8 cellular contexts compared by ENCODE assay signal in genomic region chr10:13162013-13162364, GRCh38. TPM values are rescaled to one million over a fixed set of nuclear protein-coding genes. Genes with fewer than 3 reads are reported as not detected.
DNase-seq lines count a peak whose midpoint lies in the region; ATAC-seq, FAIRE-seq and TF ChIP-seq lines count a peak whose summit lies in the region.

No MANE protein-coding gene starts in this region.

- peak overlapping the region; percentile 46 for H3K9ac ChIP-seq in fibroblast of lung (ENCODE audit: insufficient read depth, low read length)

- H3K27ac ChIP-seq in Peyer's patch, result no peak overlapping the region
- peak overlapping the region; percentile 62 for H3K27ac ChIP-seq in fibroblast of lung (ENCODE audit: insufficient read depth, low read length)
- H3K27ac ChIP-seq in aorta (ENCODE audit: low read depth in 1 of 2, low read length in 2 of 2), result no peak overlapping the region

- intact Hi-C loops in aorta (cut with DNase I), result loop anchor here in 1 of 2 donors (10.0 kb wide), 1 partner anchor 113 kb away; no protein-coding TSS in a partner anchor

- 4 to 5% methylated on average over 12 of the region's 12 CpGs for WGBS in aorta, 2 donors

- peaks cover 30% of the 10 kb centered on the region for H3K4me1 Mint-ChIP-seq in T-helper 1 cell treated with Interleukin-12 subunit alpha and Interleukin-12 subunit beta and Interleukin-4 antibody, amounts not matched to agents 30 μg/mL and 1 μg/mL, for 36 hours (ENCODE audit: low read depth)

- no peak for FAIRE-seq in RCC 7860 (lab: Jason Lieb, UNC)

- DNase-seq in T-helper 1 cell, result no peak
- DNase-seq in Peyer's patch, result no peak
- DNase-seq in fibroblast of lung (ENCODE audit: low read depth in 2 of 2), result peak in 1 of 2 donors; percentile 15
- peak; percentile 43 for DNase-seq in stimulated activated CD8-positive, alpha-beta memory T cell treated with anti-CD3 and anti-CD28 coated beads, Interleukin-4, amount 100 ng/mL, for 48 hours
- no peak for DNase-seq in RCC 7860 (ENCODE audit: low spot score)
- no peak for DNase-seq in aorta

- ATAC-seq in HG03521 (IDR thresholded peaks at IDR 0.05; ENCODE audit: unreplicated experiment), result no peak
- no peak for ATAC-seq in aorta (ENCODE audit: low FRiP score)

- no peak for TF ChIP-seq POLR2A in Peyer's patch (IDR thresholded peaks at IDR 0.05)

- peaks cover 0 to 14% (median 4%) of the 10 kb centered on the region in 4 donors for H3K4me1 ChIP-seq in Peyer's patch
- peaks cover 5% of the 10 kb centered on the region for H3K4me1 ChIP-seq in fibroblast of lung (ENCODE audit: control insufficient read depth, extremely low read depth, insufficient read depth, low read length)
- H3K4me1 ChIP-seq in aorta (ENCODE audit: control insufficient read depth in 1 of 2, insufficient read depth in 2 of 2, low read length in 2 of 2), result no peaks in the 10 kb centered on the region

- H3K27me3 Mint-ChIP-seq in T-helper 1 cell treated with Interleukin-12 subunit alpha and Interleukin-12 subunit beta and Interleukin-4 antibody, amounts not matched to agents 30 μg/mL and 1 μg/mL, for 36 hours (ENCODE audit: low read depth), result no peaks in the 10 kb centered on the region

- H3K4me3 ChIP-seq in Peyer's patch (peak overlapping the region; percentile 46 to 72 (median 58)), fibroblast of lung (replicated peaks in 1 of 4; ENCODE audit: control extremely low read depth in 1 of 4, insufficient read depth in 1 of 4, low read depth in 3 of 4, low read length in 4 of 4) (peak overlapping the region; percentile 43 to 77 (median 72)), aorta (ENCODE audit: low read length in 2 of 2) (no peak overlapping the region)

- H4K20me1 ChIP-seq in fibroblast of lung (ENCODE audit: control insufficient read depth, extremely low read depth, insufficient read depth, low read length), result no peaks in the 10 kb centered on the region

- H3K36me3 ChIP-seq in Peyer's patch (no peaks in the 10 kb centered on the region), fibroblast of lung (ENCODE audit: control insufficient read depth, insufficient read depth, low read length) (no peaks in the 10 kb centered on the region), aorta (ENCODE audit: control insufficient read depth in 1 of 2, insufficient read depth in 2 of 2, low read length in 1 of 2) (no peaks in the 10 kb centered on the region)

- H2AFZ ChIP-seq in fibroblast of lung (ENCODE audit: low read length), result peak overlapping the region; percentile 63

- H3K27ac Mint-ChIP-seq in T-helper 1 cell treated with Interleukin-12 subunit alpha and Interleukin-12 subunit beta and Interleukin-4 antibody, amounts not matched to agents 30 μg/mL and 1 μg/mL, for 36 hours, result peak overlapping the region; percentile 67

- H3K27me3 ChIP-seq in Peyer's patch (no peaks in the 10 kb centered on the region), fibroblast of lung (ENCODE audit: control insufficient read depth, insufficient read depth, low read length) (no peaks in the 10 kb centered on the region), aorta (ENCODE audit: control insufficient read depth in 1 of 2, insufficient read depth in 2 of 2, low read length in 1 of 2) (no peaks in the 10 kb centered on the region)

- H3K9me3 ChIP-seq in Peyer's patch (no peaks in the 10 kb centered on the region), fibroblast of lung (ENCODE audit: control insufficient read depth, insufficient read depth, low read depth, low read length) (no peaks in the 10 kb centered on the region), aorta (ENCODE audit: control insufficient read depth, low read length) (no peaks in the 10 kb centered on the region)

- H3K36me3 Mint-ChIP-seq in T-helper 1 cell treated with Interleukin-12 subunit alpha and Interleukin-12 subunit beta and Interleukin-4 antibody, amounts not matched to agents 30 μg/mL and 1 μg/mL, for 36 hours (ENCODE audit: low read depth), result peaks cover 10% of the 10 kb centered on the region

- H3K79me2 ChIP-seq in fibroblast of lung (ENCODE audit: control insufficient read depth, insufficient read depth, low read length), result peaks cover 7% of the 10 kb centered on the region

- TF ChIP-seq CTCF in Peyer's patch (IDR thresholded peaks at IDR 0.05) (no peak), fibroblast of lung (conservative IDR thresholded peaks at IDR 0.05 in 1 of 2, IDR thresholded peaks at IDR 0.05 in 1 of 2; ENCODE audit: low read depth in 1 of 2, low read length in 2 of 2) (no peak)

- peak overlapping the region; percentile 96 for H3K4me2 ChIP-seq in fibroblast of lung (ENCODE audit: extremely low read depth, insufficient read depth, low read length)

- H3K4me3 Mint-ChIP-seq in T-helper 1 cell treated with Interleukin-12 subunit alpha and Interleukin-12 subunit beta and Interleukin-4 antibody, amounts not matched to agents 30 μg/mL and 1 μg/mL, for 36 hours, result peak overlapping the region; percentile 88

- no peaks in the 10 kb centered on the region for H3K9me3 Mint-ChIP-seq in T-helper 1 cell treated with Interleukin-12 subunit alpha and Interleukin-12 subunit beta and Interleukin-4 antibody, amounts not matched to agents 30 μg/mL and 1 μg/mL, for 36 hours

RNA-seq across cellular contexts. Expression of gene MCM10, which starts 0.6 kb away (rescaled TPM):
- total RNA-seq in Peyer's patch, result 10 to 100 TPM in 1 of 4 donors, 1 to 10 TPM in 3; 1.3 to 15.7 (median 4.0) TPM
- total RNA-seq in fibroblast of lung, result 0.51 and 0.83 TPM in 2 replicates
- polyA plus RNA-seq in fibroblast of lung, result 3.1 and 10.4 TPM in 2 replicates
- polyA plus RNA-seq in fibroblast of lung (2012), result 3.4 and 8.6 TPM in 2 replicates
- polyA minus RNA-seq in fibroblast of lung (ENCODE audit: low replicate concordance), result 4.0 and 6.7 TPM in 2 replicates
- under 1 TPM; 0.78 to 0.81 TPM for total RNA-seq in aorta
- polyA plus RNA-seq in aorta, result under 1 TPM in 1 of 2 donors, not detected in 1; 0.13 TPM

Comparison
In these comparisons a context has a peak if more than half of its experiments do, and no peak if none do; other contexts are left out.
1. H3K4me3 ChIP-seq: peak in Peyer's patch (4 of 4) and fibroblast of lung (4 of 4); none in aorta (0 of 2).